ENCODE assay signal across 1 cellular context in the genomic region with DNA sequence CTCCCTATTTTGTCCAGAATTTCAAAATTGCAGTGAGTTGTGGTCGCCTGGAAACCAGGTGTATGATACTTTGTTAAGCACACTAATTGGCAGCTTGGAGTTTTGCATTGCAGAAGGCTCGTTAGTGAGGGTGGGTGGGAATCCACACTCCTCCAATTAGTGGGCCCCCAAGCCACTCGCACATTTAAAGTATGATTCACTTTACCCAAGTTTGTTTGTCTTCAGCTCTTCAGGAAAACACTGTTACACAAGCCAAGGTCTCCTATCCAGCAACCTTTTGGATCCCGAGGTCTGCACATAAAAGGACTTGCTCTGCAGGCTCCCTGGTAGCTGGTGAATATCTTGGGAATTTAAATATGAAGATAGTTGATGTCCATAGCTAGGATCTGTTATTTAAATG.
A peak's percentile ranks its signal among the peaks of the same experiment; 100 is the strongest.
TF ChIP-seq lines count a peak whose summit lies in the region.

No MANE protein-coding gene starts in this region.

TF ChIP-seq in HepG2, 621 proteins besides CTCF, POLR2A, EP300 and RAD21 (continued from another document and continues in another):
- TF ChIP-seq, protein P1, sequence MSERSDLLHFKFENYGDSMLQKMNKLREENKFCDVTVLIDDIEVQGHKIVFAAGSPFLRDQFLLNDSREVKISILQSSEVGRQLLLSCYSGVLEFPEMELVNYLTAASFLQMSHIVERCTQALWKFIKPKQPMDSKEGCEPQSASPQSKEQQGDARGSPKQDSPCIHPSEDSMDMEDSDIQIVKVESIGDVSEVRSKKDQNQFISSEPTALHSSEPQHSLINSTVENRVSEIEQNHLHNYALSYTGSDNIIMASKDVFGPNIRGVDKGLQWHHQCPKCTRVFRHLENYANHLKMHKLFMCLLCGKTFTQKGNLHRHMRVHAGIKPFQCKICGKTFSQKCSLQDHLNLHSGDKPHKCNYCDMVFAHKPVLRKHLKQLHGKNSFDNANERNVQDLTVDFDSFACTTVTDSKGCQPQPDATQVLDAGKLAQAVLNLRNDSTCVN (CRISPR knock-in tag; IDR thresholded peaks at IDR 0.05; ENCODE audit: borderline replicate concordance): no peak
- TF ChIP-seq, protein P2, sequence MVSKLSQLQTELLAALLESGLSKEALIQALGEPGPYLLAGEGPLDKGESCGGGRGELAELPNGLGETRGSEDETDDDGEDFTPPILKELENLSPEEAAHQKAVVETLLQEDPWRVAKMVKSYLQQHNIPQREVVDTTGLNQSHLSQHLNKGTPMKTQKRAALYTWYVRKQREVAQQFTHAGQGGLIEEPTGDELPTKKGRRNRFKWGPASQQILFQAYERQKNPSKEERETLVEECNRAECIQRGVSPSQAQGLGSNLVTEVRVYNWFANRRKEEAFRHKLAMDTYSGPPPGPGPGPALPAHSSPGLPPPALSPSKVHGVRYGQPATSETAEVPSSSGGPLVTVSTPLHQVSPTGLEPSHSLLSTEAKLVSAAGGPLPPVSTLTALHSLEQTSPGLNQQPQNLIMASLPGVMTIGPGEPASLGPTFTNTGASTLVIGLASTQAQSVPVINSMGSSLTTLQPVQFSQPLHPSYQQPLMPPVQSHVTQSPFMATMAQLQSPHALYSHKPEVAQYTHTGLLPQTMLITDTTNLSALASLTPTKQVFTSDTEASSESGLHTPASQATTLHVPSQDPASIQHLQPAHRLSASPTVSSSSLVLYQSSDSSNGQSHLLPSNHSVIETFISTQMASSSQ (IDR thresholded peaks at IDR 0.05; ENCODE audit: low read depth): no peak
- TF ChIP-seq, protein P2 (CRISPR knock-in tag; IDR thresholded peaks at IDR 0.05; ENCODE audit: borderline replicate concordance): no peak
- TF ChIP-seq ZC3H13 (CRISPR knock-in tag; IDR thresholded peaks at IDR 0.05) (no peak), DR1 (CRISPR knock-in tag; IDR thresholded peaks at IDR 0.05) (no peak), FOXO1 (CRISPR knock-in tag; IDR thresholded peaks at IDR 0.05) (peak; percentile 48; the same call in 1 of the 2 replicates), ZNF564 (CRISPR knock-in tag; IDR thresholded peaks at IDR 0.05) (no peak), ZNF235 (CRISPR knock-in tag; IDR thresholded peaks at IDR 0.05; ENCODE audit: borderline replicate concordance) (no peak), ETV6 (CRISPR knock-in tag; conservative IDR thresholded peaks at IDR 0.05) (no peak), ZNF101 (CRISPR knock-in tag; IDR thresholded peaks at IDR 0.05; ENCODE audit: borderline replicate concordance, low read depth) (no peak), SMAD3 (CRISPR knock-in tag; IDR thresholded peaks at IDR 0.05) (0 out of 2 replicates have a peak, but pooled peaks have one; percentile 29), ZNF780A (CRISPR knock-in tag; IDR thresholded peaks at IDR 0.05) (no peak), NR3C1 (CRISPR knock-in tag; IDR thresholded peaks at IDR 0.05) (no peak), MED1 (CRISPR knock-in tag; IDR thresholded peaks at IDR 0.05) (peak; percentile 16; the same call in 1 of the 2 replicates), ZNF724P (CRISPR knock-in tag; IDR thresholded peaks at IDR 0.05; ENCODE audit: borderline replicate concordance) (no peak), MAFK (conservative IDR thresholded peaks at IDR 0.05 in 1 of 2, IDR thresholded peaks at IDR 0.05 in 1 of 2; ENCODE audit: low read length in 2 of 2) (no peak), EEA1 (CRISPR knock-in tag; IDR thresholded peaks at IDR 0.05; ENCODE audit: borderline replicate concordance) (no peak), ZNF746 (CRISPR knock-in tag; IDR thresholded peaks at IDR 0.05) (no peak), HNRNPH1 (optimal IDR thresholded peaks at IDR 0.05; ENCODE audit: low read depth, low read length) (no peak), HIVEP1 (CRISPR knock-in tag; IDR thresholded peaks at IDR 0.05) (no peak), ZNF230 (CRISPR knock-in tag; IDR thresholded peaks at IDR 0.05) (no peak), ZNF75D (CRISPR knock-in tag; IDR thresholded peaks at IDR 0.05; ENCODE audit: borderline replicate concordance) (no peak), CHD4 (IDR thresholded peaks at IDR 0.05; ENCODE audit: borderline replicate concordance, low read length) (peak; percentile 59; the same call in 1 of the 2 replicates), TEAD2 (CRISPR knock-in tag; IDR thresholded peaks at IDR 0.05) (no peak), JUNB (CRISPR knock-in tag; IDR thresholded peaks at IDR 0.05; ENCODE audit: borderline replicate concordance) (no peak), BCL6 (CRISPR knock-in tag; IDR thresholded peaks at IDR 0.05) (peak; percentile 95), ZSCAN29 (CRISPR knock-in tag; conservative IDR thresholded peaks at IDR 0.05) (no peak), PTBP1 (IDR thresholded peaks at IDR 0.05; ENCODE audit: low read depth, low read length, poor library complexity, severe bottlenecking) (no peak), IRF2 (CRISPR knock-in tag; IDR thresholded peaks at IDR 0.05) (peak; percentile 26; the same call in 1 of the 2 replicates), ERF (CRISPR knock-in tag; IDR thresholded peaks at IDR 0.05) (0 out of 2 replicates have a peak, but pooled peaks have one; percentile 22), ZNF841 (CRISPR knock-in tag; IDR thresholded peaks at IDR 0.05; ENCODE audit: borderline replicate concordance) (no peak), ZBTB1 (CRISPR knock-in tag; IDR thresholded peaks at IDR 0.05; ENCODE audit: borderline replicate concordance) (no peak), POLR2AphosphoS2 (IDR thresholded peaks at IDR 0.05; ENCODE audit: low read depth, low read length) (no peak), ZBTB38 (CRISPR knock-in tag; IDR thresholded peaks at IDR 0.05) (no peak), TBX2 (CRISPR knock-in tag; IDR thresholded peaks at IDR 0.05; ENCODE audit: borderline replicate concordance) (peak; percentile 50; the same call in 1 of the 2 replicates), FOSL2 (CRISPR knock-in tag; IDR thresholded peaks at IDR 0.05) (peak; percentile 83), ZMYM4 (CRISPR knock-in tag; IDR thresholded peaks at IDR 0.05) (no peak), RFXANK (CRISPR knock-in tag; IDR thresholded peaks at IDR 0.05) (no peak), ZNF747 (CRISPR knock-in tag; IDR thresholded peaks at IDR 0.05; ENCODE audit: borderline replicate concordance) (no peak), ZNF792 (CRISPR knock-in tag; IDR thresholded peaks at IDR 0.05) (no peak), SMC3 (IDR thresholded peaks at IDR 0.05; ENCODE audit: low read length) (peak; percentile 19), SAP130 (CRISPR knock-in tag; IDR thresholded peaks at IDR 0.05; ENCODE audit: low read depth) (peak; percentile 24; the same call in 1 of the 2 replicates)
- TF ChIP-seq, protein P3, sequence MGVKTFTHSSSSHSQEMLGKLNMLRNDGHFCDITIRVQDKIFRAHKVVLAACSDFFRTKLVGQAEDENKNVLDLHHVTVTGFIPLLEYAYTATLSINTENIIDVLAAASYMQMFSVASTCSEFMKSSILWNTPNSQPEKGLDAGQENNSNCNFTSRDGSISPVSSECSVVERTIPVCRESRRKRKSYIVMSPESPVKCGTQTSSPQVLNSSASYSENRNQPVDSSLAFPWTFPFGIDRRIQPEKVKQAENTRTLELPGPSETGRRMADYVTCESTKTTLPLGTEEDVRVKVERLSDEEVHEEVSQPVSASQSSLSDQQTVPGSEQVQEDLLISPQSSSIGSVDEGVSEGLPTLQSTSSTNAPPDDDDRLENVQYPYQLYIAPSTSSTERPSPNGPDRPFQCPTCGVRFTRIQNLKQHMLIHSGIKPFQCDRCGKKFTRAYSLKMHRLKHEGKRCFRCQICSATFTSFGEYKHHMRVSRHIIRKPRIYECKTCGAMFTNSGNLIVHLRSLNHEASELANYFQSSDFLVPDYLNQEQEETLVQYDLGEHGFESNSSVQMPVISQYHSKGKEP (CRISPR knock-in tag; IDR thresholded peaks at IDR 0.05): no peak
- TF ChIP-seq, protein P4, sequence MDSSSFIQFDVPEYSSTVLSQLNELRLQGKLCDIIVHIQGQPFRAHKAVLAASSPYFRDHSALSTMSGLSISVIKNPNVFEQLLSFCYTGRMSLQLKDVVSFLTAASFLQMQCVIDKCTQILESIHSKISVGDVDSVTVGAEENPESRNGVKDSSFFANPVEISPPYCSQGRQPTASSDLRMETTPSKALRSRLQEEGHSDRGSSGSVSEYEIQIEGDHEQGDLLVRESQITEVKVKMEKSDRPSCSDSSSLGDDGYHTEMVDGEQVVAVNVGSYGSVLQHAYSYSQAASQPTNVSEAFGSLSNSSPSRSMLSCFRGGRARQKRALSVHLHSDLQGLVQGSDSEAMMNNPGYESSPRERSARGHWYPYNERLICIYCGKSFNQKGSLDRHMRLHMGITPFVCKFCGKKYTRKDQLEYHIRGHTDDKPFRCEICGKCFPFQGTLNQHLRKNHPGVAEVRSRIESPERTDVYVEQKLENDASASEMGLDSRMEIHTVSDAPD (CRISPR knock-in tag; IDR thresholded peaks at IDR 0.05): no peak
- TF ChIP-seq, protein P5, sequence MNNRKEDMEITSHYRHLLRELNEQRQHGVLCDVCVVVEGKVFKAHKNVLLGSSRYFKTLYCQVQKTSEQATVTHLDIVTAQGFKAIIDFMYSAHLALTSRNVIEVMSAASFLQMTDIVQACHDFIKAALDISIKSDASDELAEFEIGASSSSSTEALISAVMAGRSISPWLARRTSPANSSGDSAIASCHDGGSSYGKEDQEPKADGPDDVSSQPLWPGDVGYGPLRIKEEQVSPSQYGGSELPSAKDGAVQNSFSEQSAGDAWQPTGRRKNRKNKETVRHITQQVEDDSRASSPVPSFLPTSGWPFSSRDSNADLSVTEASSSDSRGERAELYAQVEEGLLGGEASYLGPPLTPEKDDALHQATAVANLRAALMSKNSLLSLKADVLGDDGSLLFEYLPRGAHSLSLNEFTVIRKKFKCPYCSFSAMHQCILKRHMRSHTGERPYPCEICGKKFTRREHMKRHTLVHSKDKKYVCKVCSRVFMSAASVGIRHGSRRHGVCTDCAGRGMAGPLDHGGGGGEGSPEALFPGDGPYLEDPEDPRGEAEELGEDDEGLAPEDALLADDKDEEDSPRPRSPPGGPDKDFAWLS (CRISPR knock-in tag; IDR thresholded peaks at IDR 0.05; ENCODE audit: borderline replicate concordance): no peak
- TF ChIP-seq, protein P6, sequence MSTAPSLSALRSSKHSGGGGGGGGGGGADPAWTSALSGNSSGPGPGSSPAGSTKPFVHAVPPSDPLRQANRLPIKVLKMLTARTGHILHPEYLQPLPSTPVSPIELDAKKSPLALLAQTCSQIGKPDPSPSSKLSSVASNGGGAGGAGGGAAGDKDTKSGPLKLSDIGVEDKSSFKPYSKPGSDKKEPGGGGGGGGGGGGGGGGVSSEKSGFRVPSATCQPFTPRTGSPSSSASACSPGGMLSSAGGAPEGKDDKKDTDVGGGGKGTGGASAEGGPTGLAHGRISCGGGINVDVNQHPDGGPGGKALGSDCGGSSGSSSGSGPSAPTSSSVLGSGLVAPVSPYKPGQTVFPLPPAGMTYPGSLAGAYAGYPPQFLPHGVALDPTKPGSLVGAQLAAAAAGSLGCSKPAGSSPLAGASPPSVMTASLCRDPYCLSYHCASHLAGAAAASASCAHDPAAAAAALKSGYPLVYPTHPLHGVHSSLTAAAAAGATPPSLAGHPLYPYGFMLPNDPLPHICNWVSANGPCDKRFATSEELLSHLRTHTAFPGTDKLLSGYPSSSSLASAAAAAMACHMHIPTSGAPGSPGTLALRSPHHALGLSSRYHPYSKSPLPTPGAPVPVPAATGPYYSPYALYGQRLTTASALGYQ (CRISPR knock-in tag; IDR thresholded peaks at IDR 0.05): no peak
- TF ChIP-seq, protein P7, sequence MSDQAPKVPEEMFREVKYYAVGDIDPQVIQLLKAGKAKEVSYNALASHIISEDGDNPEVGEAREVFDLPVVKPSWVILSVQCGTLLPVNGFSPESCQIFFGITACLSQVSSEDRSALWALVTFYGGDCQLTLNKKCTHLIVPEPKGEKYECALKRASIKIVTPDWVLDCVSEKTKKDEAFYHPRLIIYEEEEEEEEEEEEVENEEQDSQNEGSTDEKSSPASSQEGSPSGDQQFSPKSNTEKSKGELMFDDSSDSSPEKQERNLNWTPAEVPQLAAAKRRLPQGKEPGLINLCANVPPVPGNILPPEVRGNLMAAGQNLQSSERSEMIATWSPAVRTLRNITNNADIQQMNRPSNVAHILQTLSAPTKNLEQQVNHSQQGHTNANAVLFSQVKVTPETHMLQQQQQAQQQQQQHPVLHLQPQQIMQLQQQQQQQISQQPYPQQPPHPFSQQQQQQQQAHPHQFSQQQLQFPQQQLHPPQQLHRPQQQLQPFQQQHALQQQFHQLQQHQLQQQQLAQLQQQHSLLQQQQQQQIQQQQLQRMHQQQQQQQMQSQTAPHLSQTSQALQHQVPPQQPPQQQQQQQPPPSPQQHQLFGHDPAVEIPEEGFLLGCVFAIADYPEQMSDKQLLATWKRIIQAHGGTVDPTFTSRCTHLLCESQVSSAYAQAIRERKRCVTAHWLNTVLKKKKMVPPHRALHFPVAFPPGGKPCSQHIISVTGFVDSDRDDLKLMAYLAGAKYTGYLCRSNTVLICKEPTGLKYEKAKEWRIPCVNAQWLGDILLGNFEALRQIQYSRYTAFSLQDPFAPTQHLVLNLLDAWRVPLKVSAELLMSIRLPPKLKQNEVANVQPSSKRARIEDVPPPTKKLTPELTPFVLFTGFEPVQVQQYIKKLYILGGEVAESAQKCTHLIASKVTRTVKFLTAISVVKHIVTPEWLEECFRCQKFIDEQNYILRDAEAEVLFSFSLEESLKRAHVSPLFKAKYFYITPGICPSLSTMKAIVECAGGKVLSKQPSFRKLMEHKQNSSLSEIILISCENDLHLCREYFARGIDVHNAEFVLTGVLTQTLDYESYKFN (CRISPR knock-in tag; conservative IDR thresholded peaks at IDR 0.05): peak; percentile 43; the same call in 1 of the 2 replicates
- TF ChIP-seq, protein P8, sequence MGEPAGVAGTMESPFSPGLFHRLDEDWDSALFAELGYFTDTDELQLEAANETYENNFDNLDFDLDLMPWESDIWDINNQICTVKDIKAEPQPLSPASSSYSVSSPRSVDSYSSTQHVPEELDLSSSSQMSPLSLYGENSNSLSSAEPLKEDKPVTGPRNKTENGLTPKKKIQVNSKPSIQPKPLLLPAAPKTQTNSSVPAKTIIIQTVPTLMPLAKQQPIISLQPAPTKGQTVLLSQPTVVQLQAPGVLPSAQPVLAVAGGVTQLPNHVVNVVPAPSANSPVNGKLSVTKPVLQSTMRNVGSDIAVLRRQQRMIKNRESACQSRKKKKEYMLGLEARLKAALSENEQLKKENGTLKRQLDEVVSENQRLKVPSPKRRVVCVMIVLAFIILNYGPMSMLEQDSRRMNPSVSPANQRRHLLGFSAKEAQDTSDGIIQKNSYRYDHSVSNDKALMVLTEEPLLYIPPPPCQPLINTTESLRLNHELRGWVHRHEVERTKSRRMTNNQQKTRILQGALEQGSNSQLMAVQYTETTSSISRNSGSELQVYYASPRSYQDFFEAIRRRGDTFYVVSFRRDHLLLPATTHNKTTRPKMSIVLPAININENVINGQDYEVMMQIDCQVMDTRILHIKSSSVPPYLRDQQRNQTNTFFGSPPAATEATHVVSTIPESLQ (CRISPR knock-in tag; conservative IDR thresholded peaks at IDR 0.05): no peak
